ENCODE assay signal across 10 cellular contexts in the genomic region with DNA sequence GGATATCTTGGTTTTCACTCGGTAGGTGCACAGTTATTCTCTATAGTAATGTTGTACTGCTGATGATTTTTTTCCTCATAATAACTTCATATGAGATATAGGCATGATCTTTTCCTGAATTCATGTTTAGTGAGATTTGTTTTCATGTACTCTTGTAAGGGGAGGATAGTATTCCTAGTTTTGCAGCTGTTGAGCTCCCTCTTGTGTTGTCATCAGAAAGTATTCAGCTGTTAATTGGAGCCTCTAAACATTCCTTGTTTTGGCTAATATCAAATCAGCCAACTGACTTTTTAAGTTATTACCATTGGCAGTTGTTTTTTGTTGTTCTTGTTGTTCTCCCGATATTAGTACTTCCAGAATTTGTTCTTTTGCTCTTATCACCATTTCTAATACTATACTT. TPM values are rescaled to one million over a fixed set of nuclear protein-coding genes. Genes with fewer than 3 reads are reported as not detected.
A peak's percentile ranks its signal among the peaks of the same experiment; 100 is the strongest.
DNase-seq lines count a peak whose midpoint lies in the region; ATAC-seq and TF ChIP-seq lines count a peak whose summit lies in the region.
"Had no signal": no experiment of that assay in that cellular context is flagged by ENCODE, and none has a peak within 500 bp of the region (broad histone marks: within the 10 kb centered on the region; RNA-seq: fewer than 3 reads in every experiment).

No MANE protein-coding gene starts in this region.

- no peaks in the 10 kb centered on the region for H3K27me3 ChIP-seq in Karpas-422 (ENCODE audit: low read length)
- H3K27me3 ChIP-seq in lower lobe of right lung (ENCODE audit: low read depth): no peaks in the 10 kb centered on the region

- no peak overlapping the region for H3K27ac Mint-ChIP-seq in activated CD4-positive, alpha-beta T cell treated with anti-CD3 and anti-CD28 coated beads for 36 hours
- H3K27ac Mint-ChIP-seq in activated naive CD8-positive, alpha-beta T cell treated with anti-CD3 and anti-CD28 coated beads, Interleukin-2, amount 50 U/mL, for 24 hours: no peak overlapping the region

- no peaks in the 10 kb centered on the region for H3K9me3 Mint-ChIP-seq in activated CD4-positive, alpha-beta T cell treated with anti-CD3 and anti-CD28 coated beads for 36 hours (ENCODE audit: low read depth)
- H3K9me3 Mint-ChIP-seq in activated naive CD8-positive, alpha-beta T cell treated with anti-CD3 and anti-CD28 coated beads, Interleukin-2, amount 50 U/mL, for 24 hours: no peaks in the 10 kb centered on the region

- TF ChIP-seq CTCF in lower lobe of right lung (IDR thresholded peaks at IDR 0.05): peak; percentile 13

- H3K9me2 ChIP-seq in Karpas-422 (replicated peaks; ENCODE audit: insufficient read depth, low read length): no peaks in the 10 kb centered on the region

- no peaks in the 10 kb centered on the region for H4K20me1 ChIP-seq in Karpas-422 (ENCODE audit: insufficient read depth, low read depth, low read length)

- H3K9ac ChIP-seq in Karpas-422 (ENCODE audit: low read length): no peak overlapping the region

- ATAC-seq in lower lobe of right lung: no peak
- ATAC-seq in activated CD4-positive, alpha-beta T cell treated with anti-CD3 and anti-CD28 coated beads for 36 hours: no peak
- ATAC-seq in HG02571 (IDR thresholded peaks at IDR 0.05; ENCODE audit: unreplicated experiment): no peak
- no peak for ATAC-seq in activated naive CD8-positive, alpha-beta T cell treated with anti-CD3 and anti-CD28 coated beads, Interleukin-2, amount 50 U/mL, for 24 hours

- H3K9me3 ChIP-seq in Karpas-422 (ENCODE audit: low read length) (no peaks in the 10 kb centered on the region), lower lobe of right lung (no peaks in the 10 kb centered on the region)

- POLR2A ChIA-PET in activated CD4-positive, alpha-beta T cell treated with anti-CD3 and anti-CD28 coated beads for 36 hours (lab: Charles Lee): no interaction called here

- no peaks in the 10 kb centered on the region for H3K79me2 ChIP-seq in Karpas-422 (ENCODE audit: low read length)

- H3K4me2 ChIP-seq in Karpas-422 (ENCODE audit: low read depth, low read length, poor library complexity, severe bottlenecking): no peak overlapping the region

- H3K27ac ChIP-seq in Karpas-422 (ENCODE audit: low read length) (no peak overlapping the region), lower lobe of right lung (no peak overlapping the region)

- DNase-seq in DMS153 treated with DMSO at 0.1 percent for 48 hours (lab: John Stamatoyannopoulos, UW; ENCODE audit: unreplicated experiment): peak; percentile 62
- DNase-seq in Karpas-422: peak; percentile 51
- DNase-seq in SW480 (ENCODE audit: low spot score): peak; percentile 8
- no peak for DNase-seq in lower lobe of right lung
- no peak for DNase-seq in activated CD4-positive, alpha-beta T cell treated with anti-CD3 and anti-CD28 coated beads for 36 hours
- no peak for DNase-seq in posterior cingulate gyrus
- DNase-seq in activated naive CD8-positive, alpha-beta T cell treated with anti-CD3 and anti-CD28 coated beads, Interleukin-2, amount 50 U/mL, for 24 hours: no peak
- DNase-seq: effector CD8-positive, alpha-beta T cell; NCI-H82 had no signal

- intact Hi-C loops in lower lobe of right lung (cut with DNase I): no loop called here
- intact Hi-C loops in activated CD4-positive, alpha-beta T cell treated with anti-CD3 and anti-CD28 coated beads for 36 hours (cut with DNase I, micrococcal nuclease): no loop called here
- intact Hi-C loops in posterior cingulate gyrus (cut with DNase I): loop anchor here (2.0 kb wide), 1 partner anchor 294 kb away; no protein-coding TSS in a partner anchor

- no peak overlapping the region for H3K4me3 Mint-ChIP-seq in activated CD4-positive, alpha-beta T cell treated with anti-CD3 and anti-CD28 coated beads for 36 hours
- no peak overlapping the region for H3K4me3 Mint-ChIP-seq in activated naive CD8-positive, alpha-beta T cell treated with anti-CD3 and anti-CD28 coated beads, Interleukin-2, amount 50 U/mL, for 24 hours

- H3K36me3 ChIP-seq in Karpas-422 (ENCODE audit: insufficient read depth, low read length): no peaks in the 10 kb centered on the region
- H3K36me3 ChIP-seq in lower lobe of right lung: no peaks in the 10 kb centered on the region

- no peaks in the 10 kb centered on the region for H3K36me3 Mint-ChIP-seq in activated CD4-positive, alpha-beta T cell treated with anti-CD3 and anti-CD28 coated beads for 36 hours (ENCODE audit: low read depth)
- H3K36me3 Mint-ChIP-seq in activated naive CD8-positive, alpha-beta T cell treated with anti-CD3 and anti-CD28 coated beads, Interleukin-2, amount 50 U/mL, for 24 hours (ENCODE audit: low read depth): no peaks in the 10 kb centered on the region

- H2AFZ ChIP-seq in Karpas-422 (ENCODE audit: low read length): no peak overlapping the region

- CTCF ChIA-PET in activated CD4-positive, alpha-beta T cell treated with anti-CD3 and anti-CD28 coated beads for 36 hours (lab: Charles Lee): no interaction called here

- H3K4me1 ChIP-seq in Karpas-422 (ENCODE audit: low read length): no peaks in the 10 kb centered on the region
- H3K4me1 ChIP-seq in lower lobe of right lung: no peaks in the 10 kb centered on the region

- H3K27me3 Mint-ChIP-seq in activated CD4-positive, alpha-beta T cell treated with anti-CD3 and anti-CD28 coated beads for 36 hours: peaks cover 9% of the 10 kb centered on the region
- H3K27me3 Mint-ChIP-seq in activated naive CD8-positive, alpha-beta T cell treated with anti-CD3 and anti-CD28 coated beads, Interleukin-2, amount 50 U/mL, for 24 hours: peaks cover 7% of the 10 kb centered on the region

- no peaks in the 10 kb centered on the region for H3K4me1 Mint-ChIP-seq in activated CD4-positive, alpha-beta T cell treated with anti-CD3 and anti-CD28 coated beads for 36 hours
- no peaks in the 10 kb centered on the region for H3K4me1 Mint-ChIP-seq in activated naive CD8-positive, alpha-beta T cell treated with anti-CD3 and anti-CD28 coated beads, Interleukin-2, amount 50 U/mL, for 24 hours

- H3K4me3 ChIP-seq in Karpas-422 (ENCODE audit: low read length): no peak overlapping the region
- no peak overlapping the region for H3K4me3 ChIP-seq in lower lobe of right lung

RNA-seq across cellular contexts. Expression of gene OR10R2, which starts 24.4 kb away (rescaled TPM):
- total RNA-seq in Karpas-422 (2014; rRNA removed; shearing (Covaris generic); ENCODE audit: low replicate concordance): not detected in 2 replicates
- not detected for total RNA-seq in lower lobe of right lung
- total RNA-seq in activated CD4-positive, alpha-beta T cell treated with anti-CD3 and anti-CD28 coated beads for 36 hours: not detected

RNA-seq across cellular contexts. Expression of gene OR10K1, which starts 34.7 kb away (rescaled TPM):
- not detected in 2 replicates for total RNA-seq in Karpas-422 (2014; rRNA removed; shearing (Covaris generic); ENCODE audit: low replicate concordance)
- not detected for total RNA-seq in lower lobe of right lung
- not detected for total RNA-seq in activated CD4-positive, alpha-beta T cell treated with anti-CD3 and anti-CD28 coated beads for 36 hours

RNA-seq across cellular contexts. Expression of gene OR6Y1, which starts 57.8 kb away (rescaled TPM):
- total RNA-seq in Karpas-422 (2014; rRNA removed; shearing (Covaris generic); ENCODE audit: low replicate concordance): not detected in 2 replicates
- not detected for total RNA-seq in lower lobe of right lung
- not detected for total RNA-seq in activated CD4-positive, alpha-beta T cell treated with anti-CD3 and anti-CD28 coated beads for 36 hours

Comparison
In these comparisons a context has a peak if more than half of its experiments do, and no peak if none do; other contexts are left out.
1. DNase-seq: peak in DMS153 treated with DMSO at 0.1 percent for 48 hours (single experiment), Karpas-422 (single experiment) and SW480 (single experiment); none in lower lobe of right lung (single experiment), activated CD4-positive, alpha-beta T cell treated with anti-CD3 and anti-CD28 coated beads for 36 hours (single experiment), posterior cingulate gyrus (0 of 10) and activated naive CD8-positive, alpha-beta T cell treated with anti-CD3 and anti-CD28 coated beads, Interleukin-2, amount 50 U/mL, for 24 hours (single experiment).